8 cellular contexts compared by ENCODE assay signal in the genomic region with DNA sequence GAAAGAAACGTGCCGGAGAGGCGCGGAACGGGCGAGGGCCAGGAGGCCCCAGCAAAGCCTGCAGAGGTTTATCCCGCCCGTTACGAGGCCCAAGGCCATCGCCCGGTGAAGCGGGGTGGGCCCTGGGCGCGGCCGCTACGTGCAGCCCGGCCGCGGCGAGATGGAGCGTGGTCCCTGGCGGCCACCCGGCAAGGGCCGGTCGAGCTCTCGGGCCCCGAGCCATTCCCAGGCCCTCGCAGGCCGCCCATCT. TPM values are rescaled to one million over a fixed set of nuclear protein-coding genes. Genes with fewer than 3 reads are reported as not detected.
DNase-seq lines count a peak whose midpoint lies in the region; ATAC-seq and TF ChIP-seq lines count a peak whose summit lies in the region.

No MANE protein-coding gene starts in this region.

- no peak overlapping the region for H2AFZ ChIP-seq in mesenchymal stem cell (ENCODE audit: low read depth, low read length)

- H3K36me3 ChIP-seq in mesenchymal stem cell (ENCODE audit: control insufficient read depth in 1 of 2, insufficient read depth in 2 of 2, low read depth in 1 of 2, low read length in 2 of 2) (peaks cover 0 to 9% of the 10 kb centered on the region in 2 experiments), upper lobe of left lung (no peaks in the 10 kb centered on the region)

- H3K14ac ChIP-seq in mesenchymal stem cell (ENCODE audit: low read length in 2 of 2): peak overlapping the region in 1 of 2 experiments; percentile 96

- H2BK15ac ChIP-seq in mesenchymal stem cell (ENCODE audit: low read depth, poor library complexity, severe bottlenecking): peak overlapping the region; percentile 84

- H2AK5ac ChIP-seq in mesenchymal stem cell (ENCODE audit: low read length, severe bottlenecking): peak overlapping the region; percentile 41

- peak overlapping the region; percentile 93 to 98 for H3K18ac ChIP-seq in mesenchymal stem cell (ENCODE audit: low read depth in 1 of 2, low read length in 2 of 2)

- H3K27ac ChIP-seq in mesenchymal stem cell (ENCODE audit: low read length, poor library complexity, severe bottlenecking) (peak overlapping the region; percentile 98), upper lobe of left lung (peak overlapping the region; percentile 94 to 99 (median 96))

- WGBS in mesenchymal stem cell: 1% methylated on average over 17 of the region's 29 CpGs
- 0 to 2% methylated on average over 8 to 19 of the region's 29 CpGs for WGBS in upper lobe of left lung, 2 donors

- peak overlapping the region; percentile 99 for H3K4me3 Mint-ChIP-seq in activated naive CD4-positive, alpha-beta T cell treated with anti-CD3 and anti-CD28 coated beads, Interleukin-2, amount 50 U/mL, for 24 hours
- H3K4me3 Mint-ChIP-seq in brain: peak overlapping the region; percentile 96 to 99 (median 97)

- peaks cover 7% of the 10 kb centered on the region for H3K79me1 ChIP-seq in mesenchymal stem cell (replicated peaks; ENCODE audit: low read length, poor library complexity, severe bottlenecking)

- H3K4me1 Mint-ChIP-seq in activated naive CD4-positive, alpha-beta T cell treated with anti-CD3 and anti-CD28 coated beads, Interleukin-2, amount 50 U/mL, for 24 hours: peaks cover 36% of the 10 kb centered on the region
- H3K4me1 Mint-ChIP-seq in brain: peaks cover 56% of the 10 kb centered on the region

- peak overlapping the region; percentile 95 for H2BK5ac ChIP-seq in mesenchymal stem cell (ENCODE audit: low read depth, low read length, poor library complexity, severe bottlenecking)

- H3K27me3 ChIP-seq in mesenchymal stem cell (ENCODE audit: control insufficient read depth in 1 of 2, insufficient read depth in 1 of 2, low read length in 2 of 2): no peaks in the 10 kb centered on the region
- H3K27me3 ChIP-seq in upper lobe of left lung: no peaks in the 10 kb centered on the region

- peak overlapping the region; percentile 98 for H2BK120ac ChIP-seq in mesenchymal stem cell (ENCODE audit: low read depth, low read length)

- H3K4ac ChIP-seq in mesenchymal stem cell (ENCODE audit: low read depth in 1 of 2, low read length in 2 of 2): peak overlapping the region; percentile 97

- no peaks in the 10 kb centered on the region for H3K27me3 Mint-ChIP-seq in activated naive CD4-positive, alpha-beta T cell treated with anti-CD3 and anti-CD28 coated beads, Interleukin-2, amount 50 U/mL, for 24 hours
- peaks cover 9% of the 10 kb centered on the region for H3K27me3 Mint-ChIP-seq in brain

- H3K4me2 ChIP-seq in mesenchymal stem cell (ENCODE audit: low read length, poor library complexity, severe bottlenecking): peak overlapping the region; percentile 80

- H3K23ac ChIP-seq in mesenchymal stem cell (ENCODE audit: low read length in 2 of 2): peak overlapping the region; percentile 70 to 99

- TF ChIP-seq CTCF in brain (conservative IDR thresholded peaks at IDR 0.05) (no peak), upper lobe of left lung (IDR thresholded peaks at IDR 0.05) (no peak)

- peak overlapping the region; percentile 85 for H4K8ac ChIP-seq in mesenchymal stem cell (ENCODE audit: low read length)

- H3K4me1 ChIP-seq in mesenchymal stem cell (ENCODE audit: control insufficient read depth, insufficient read depth, low read depth, low read length) (peaks cover 13% of the 10 kb centered on the region), upper lobe of left lung (peaks cover 42 to 55% (median 50%) of the 10 kb centered on the region in 4 donors)

- TF ChIP-seq POLR2A in upper lobe of left lung (IDR thresholded peaks at IDR 0.05): no peak

- no peak for DNase-seq in activated naive CD4-positive, alpha-beta T cell treated with anti-CD3 and anti-CD28 coated beads, Interleukin-2, amount 50 U/mL, for 16 hours
- DNase-seq in mesenchymal stem cell (no peak), upper lobe of left lung (no peak), SIG-M5 treated with dmso at 0.1 percent for 504 hours (lab: John Stamatoyannopoulos, UW; ENCODE audit: unreplicated experiment) (no peak)
- DNase-seq in stimulated activated CD8-positive, alpha-beta memory T cell treated with anti-CD3 and anti-CD28 coated beads, Interleukin-4, amount 100 ng/mL, for 48 hours: no peak
- DNase-seq in activated CD4-positive, alpha-beta T cell treated with anti-CD3 and anti-CD28 coated beads, Interleukin-2, amount 50 U/mL, for 4 hours: no peak

- H3K36me3 Mint-ChIP-seq in activated naive CD4-positive, alpha-beta T cell treated with anti-CD3 and anti-CD28 coated beads, Interleukin-2, amount 50 U/mL, for 24 hours: peaks cover 24% of the 10 kb centered on the region
- H3K36me3 Mint-ChIP-seq in brain: peaks cover 14% of the 10 kb centered on the region

- peak overlapping the region; percentile 94 for H4K91ac ChIP-seq in mesenchymal stem cell (ENCODE audit: low read length)

- H2BK12ac ChIP-seq in mesenchymal stem cell (ENCODE audit: low read length in 2 of 2): peak overlapping the region in 1 of 2 experiments; percentile 64

- H3K9me3 Mint-ChIP-seq in activated naive CD4-positive, alpha-beta T cell treated with anti-CD3 and anti-CD28 coated beads, Interleukin-2, amount 50 U/mL, for 24 hours: no peaks in the 10 kb centered on the region
- peaks cover 0 to 7% (median 0%) of the 10 kb centered on the region in 5 experiments for H3K9me3 Mint-ChIP-seq in brain

- H3K4me3 ChIP-seq in mesenchymal stem cell (ENCODE audit: insufficient read depth in 1 of 2, low read depth in 1 of 2, low read length in 2 of 2) (peak overlapping the region; percentile 91 to 98), upper lobe of left lung (peak overlapping the region; percentile 83 to 100 (median 93))

- no peak for TF ChIP-seq EP300 in upper lobe of left lung (IDR thresholded peaks at IDR 0.05)

- peak overlapping the region; percentile 99 for H3K9ac ChIP-seq in mesenchymal stem cell (ENCODE audit: low read length)

- ATAC-seq in upper lobe of left lung (ENCODE audit: low FRiP score in 2 of 2): no peak

- H3K9me3 ChIP-seq in mesenchymal stem cell (ENCODE audit: control insufficient read depth, low read length) (no peaks in the 10 kb centered on the region), upper lobe of left lung (no peaks in the 10 kb centered on the region)

- H3K27ac Mint-ChIP-seq in activated naive CD4-positive, alpha-beta T cell treated with anti-CD3 and anti-CD28 coated beads, Interleukin-2, amount 50 U/mL, for 24 hours: peak overlapping the region; percentile 100
- H3K27ac Mint-ChIP-seq in brain: peak overlapping the region; percentile 99 to 100 (median 99)

RNA-seq across cellular contexts. Expression of gene PKM, which starts 1.1 kb away (rescaled TPM):
- 979 TPM for polyA plus RNA-seq in brain (ENCODE audit: insufficient read depth, low read depth, low replicate concordance)
- 999 TPM for polyA plus RNA-seq in mesenchymal stem cell (2013, experiment 1 of 2)
- polyA plus RNA-seq in mesenchymal stem cell (2013, experiment 2 of 2): 982 TPM
- 100 to 1,000 TPM; 278 to 569 (median 393) TPM for total RNA-seq in upper lobe of left lung

RNA-seq across cellular contexts. Expression of gene GRAMD2A, which starts 32.3 kb away (rescaled TPM):
- 3.0 TPM for polyA plus RNA-seq in brain (ENCODE audit: insufficient read depth, low read depth, low replicate concordance)
- polyA plus RNA-seq in mesenchymal stem cell (2013, experiment 1 of 2): not detected
- 0.07 TPM for polyA plus RNA-seq in mesenchymal stem cell (2013, experiment 2 of 2)
- 10 to 100 TPM; 26.7 to 52.4 (median 32.9) TPM for total RNA-seq in upper lobe of left lung

RNA-seq across cellular contexts. Expression of gene PARP6, which starts 42.5 kb away (rescaled TPM):
- 124 TPM for polyA plus RNA-seq in brain (ENCODE audit: insufficient read depth, low read depth, low replicate concordance)
- polyA plus RNA-seq in mesenchymal stem cell (2013, experiment 1 of 2): 35.6 TPM
- 36.7 TPM for polyA plus RNA-seq in mesenchymal stem cell (2013, experiment 2 of 2)
- 100 to 1,000 TPM in 1 of 6 donors, 10 to 100 TPM in 5; 54.9 to 140 (median 71.4) TPM for total RNA-seq in upper lobe of left lung
